8 cellular contexts compared by ENCODE assay signal in genomic region chr9:33374634-33375237, GRCh38. TPM values are rescaled to one million over a fixed set of nuclear protein-coding genes. Genes with fewer than 3 reads are reported as not detected.
DNase-seq lines count a peak whose midpoint lies in the region; ATAC-seq and TF ChIP-seq lines count a peak whose summit lies in the region.

No MANE protein-coding gene starts in this region.

- H3K27ac ChIP-seq in coronary artery = no peak overlapping the region

- no peak overlapping the region for H3K4me3 ChIP-seq in coronary artery

- TF ChIP-seq CTCF in coronary artery (IDR thresholded peaks at IDR 0.05) = peak; percentile 66

- ATAC-seq in HG02759 (IDR thresholded peaks at IDR 0.05; ENCODE audit: unreplicated experiment) = peak; percentile 82
- peak; percentile 93 for ATAC-seq in left lobe of liver
- no peak for ATAC-seq in HG02763 (IDR thresholded peaks at IDR 0.05; ENCODE audit: unreplicated experiment)

- DNase-seq in ELF-1 (ENCODE audit: low read depth, low spot score) (peak; percentile 94), NCI-H345 (lab: John Stamatoyannopoulos, UW) (peak; percentile 49), coronary artery (ENCODE audit: low spot score) (peak; percentile 83), left lobe of liver (ENCODE audit: low spot score) (peak; percentile 78)
- peak; percentile 58 to 68 for DNase-seq in activated CD4-positive, alpha-beta T cell treated with anti-CD3 and anti-CD28 coated beads for 4 hours
- DNase-seq in stimulated activated CD4-positive, alpha-beta T cell treated with anti-CD3 and anti-CD28 coated beads, Interleukin-4, amount 100 ng/mL, for 1 hour = peak; percentile 57

RNA-seq across cellular contexts. Expression of gene AQP7, which starts 27.6 kb away (rescaled TPM):
- 30.7 TPM for total RNA-seq in left lobe of liver
